ENCODE assay signal across 13 cellular contexts in genomic region chr10:103715430-103715829, GRCh38.
A peak's percentile ranks its signal among the peaks of the same experiment; 100 is the strongest.
DNase-seq lines count a peak whose midpoint lies in the region; ATAC-seq and TF ChIP-seq lines count a peak whose summit lies in the region.
"Had no signal": no experiment of that assay in that cellular context is flagged by ENCODE, and none has a peak within 500 bp of the region (broad histone marks: within the 10 kb centered on the region; RNA-seq: fewer than 3 reads in every experiment).

No MANE protein-coding gene starts in this region.

- in situ Hi-C loops in astrocyte of the spinal cord (cut with HindIII; ENCODE audit: low sequenced_read_pairs), result no loop called here

- H3K4me1 ChIP-seq in cardiac muscle cell (ENCODE audit: low read depth), result no peaks in the 10 kb centered on the region
- no peaks in the 10 kb centered on the region for H3K4me1 ChIP-seq in right cardiac atrium (ENCODE audit: control insufficient read depth, insufficient read depth, low read length)

- peaks cover 7% of the 10 kb centered on the region for H3K36me3 Mint-ChIP-seq in type B pancreatic cell

- H3K27me3 ChIP-seq in cardiac muscle cell, result no peaks in the 10 kb centered on the region
- H3K27me3 ChIP-seq in right cardiac atrium (ENCODE audit: control insufficient read depth, insufficient read depth), result no peaks in the 10 kb centered on the region

- TF ChIP-seq CTCF in cardiac muscle cell (IDR thresholded peaks at IDR 0.05; ENCODE audit: low read depth, low read length) (no peak), astrocyte of the spinal cord (IDR thresholded peaks at IDR 0.05; ENCODE audit: low read depth, low read length) (no peak), type B pancreatic cell (conservative IDR thresholded peaks at IDR 0.05) (no peak)

- H3K27ac Mint-ChIP-seq in type B pancreatic cell, result peak overlapping the region; percentile 93
- H3K27ac Mint-ChIP-seq: activated naive CD4-positive, alpha-beta T cell treated with anti-CD3 and anti-CD28 coated beads for 36 hours had no signal

- peaks cover 5% of the 10 kb centered on the region for H3K36me3 ChIP-seq in cardiac muscle cell

- no peak overlapping the region for H3K4me3 Mint-ChIP-seq in type B pancreatic cell
- H3K4me3 Mint-ChIP-seq: activated naive CD4-positive, alpha-beta T cell treated with anti-CD3 and anti-CD28 coated beads for 36 hours had no signal

- H3K9me3 ChIP-seq in cardiac muscle cell (ENCODE audit: low read depth), result no peaks in the 10 kb centered on the region
- H3K9me3 ChIP-seq in right cardiac atrium (ENCODE audit: control insufficient read depth, low read length), result no peaks in the 10 kb centered on the region

- no peaks in the 10 kb centered on the region for H3K27me3 Mint-ChIP-seq in type B pancreatic cell

- WGBS in right cardiac atrium, result 70% methylated on average over 8 of the region's 8 CpGs

- intact Hi-C loops in cardiac septum (cut with DNase I), result no loop called here
- intact Hi-C loops in right cardiac atrium (cut with DNase I), result no loop called here

- H3K9me3 Mint-ChIP-seq in type B pancreatic cell, result peaks cover 4% of the 10 kb centered on the region
- H3K9me3 Mint-ChIP-seq: activated naive CD4-positive, alpha-beta T cell treated with anti-CD3 and anti-CD28 coated beads for 36 hours had no signal

- peak in 1 of 2 donors; percentile 47 for DNase-seq in cardiac muscle cell (ENCODE audit: low read depth in 1 of 2, low spot score in 1 of 2)
- no peak for DNase-seq in cardiac septum (ENCODE audit: low spot score)
- peak; percentile 82 for DNase-seq in astrocyte of the spinal cord (ENCODE audit: low read depth, low spot score)
- DNase-seq in right cardiac atrium, result peak in 2 of 3 donors; percentile 18 to 21
- no peak for DNase-seq in type B pancreatic cell (ENCODE audit: extremely low spot score, unreplicated experiment)
- no peak for DNase-seq in DMS79 treated with DMSO at 0.1 percent for 48 hours (lab: John Stamatoyannopoulos, UW)
- DNase-seq in NCI-H2081 treated with DMSO at 0.1 percent for 48 hours (lab: John Stamatoyannopoulos, UW), result no peak
- DNase-seq: 8988T; activated CD4-positive, alpha-beta T cell treated with anti-CD3 and anti-CD28 coated beads for 1 hour; activated naive CD4-positive, alpha-beta T cell treated with anti-CD3 and anti-CD28 coated beads for 36 hours; erythroblast; NCI-H1930 had no signal

- H3K27ac ChIP-seq in cardiac muscle cell, result peak overlapping the region; percentile 16
- H3K27ac ChIP-seq in right cardiac atrium (ENCODE audit: low read length), result no peak overlapping the region

- peaks cover 31% of the 10 kb centered on the region for H3K4me1 Mint-ChIP-seq in type B pancreatic cell (ENCODE audit: unreplicated experiment)

- no peak for ATAC-seq in right cardiac atrium
- ATAC-seq in activated CD4-positive, CD25-positive, alpha-beta regulatory T cell treated with anti-CD3 and anti-CD28 coated beads, Interleukin-2, amount 50 U/mL, for 24 hours, result no peak

- no peak overlapping the region for H3K4me3 ChIP-seq in cardiac muscle cell
- H3K4me3 ChIP-seq in astrocyte of the spinal cord (ENCODE audit: low read depth, low read length), result no peak overlapping the region
- H3K4me3 ChIP-seq in right cardiac atrium (ENCODE audit: low read length), result no peak overlapping the region

Comparison
In these comparisons a context has a peak if more than half of its experiments do, and no peak if none do; other contexts are left out.
1. DNase-seq: peak in astrocyte of the spinal cord (single experiment) and right cardiac atrium (2 of 3); none in cardiac septum (single experiment), type B pancreatic cell (single experiment), DMS79 treated with DMSO at 0.1 percent for 48 hours (single experiment) and NCI-H2081 treated with DMSO at 0.1 percent for 48 hours (single experiment).